Comparison of ENCODE assay signal across 8 cellular contexts in genomic region chr2:71530246-71530986, GRCh38.
A peak's percentile ranks its signal among the peaks of the same experiment; 100 is the strongest.
DNase-seq lines count a peak whose midpoint lies in the region; ATAC-seq, FAIRE-seq and TF ChIP-seq lines count a peak whose summit lies in the region.

No MANE protein-coding gene starts in this region.

- no peaks in the 10 kb centered on the region for H3K79me2 ChIP-seq in fibroblast of lung (ENCODE audit: control insufficient read depth, insufficient read depth, low read length)

- no peak for TF ChIP-seq POLR2A in A549 (IDR thresholded peaks at IDR 0.05; ENCODE audit: low read length)

- TF ChIP-seq CTCF in A549 (IDR thresholded peaks at IDR 0.05) (peak; percentile 66), fibroblast of lung (conservative IDR thresholded peaks at IDR 0.05 in 1 of 2, IDR thresholded peaks at IDR 0.05 in 1 of 2; ENCODE audit: low read depth in 1 of 2, low read length in 2 of 2) (peak; percentile 44 to 67), neutrophil (IDR thresholded peaks at IDR 0.05) (no peak)

- TF ChIP-seq RAD21 in A549 (conservative IDR thresholded peaks at IDR 0.05 in 1 of 2, IDR thresholded peaks at IDR 0.05 in 1 of 2), result peak; percentile 67 to 84

- no peaks in the 10 kb centered on the region for H3K9me3 ChIP-seq in A549
- H3K9me3 ChIP-seq in fibroblast of lung (ENCODE audit: control insufficient read depth, insufficient read depth, low read depth, low read length), result no peaks in the 10 kb centered on the region
- no peaks in the 10 kb centered on the region for H3K9me3 ChIP-seq in neutrophil

- TF ChIP-seq EP300 in A549 (IDR thresholded peaks at IDR 0.05), result no peak

- no peaks in the 10 kb centered on the region for H3K36me3 ChIP-seq in fibroblast of lung (ENCODE audit: control insufficient read depth, insufficient read depth, low read length)
- H3K36me3 ChIP-seq in neutrophil, result peaks cover 100% of the 10 kb centered on the region

- H2AFZ ChIP-seq in fibroblast of lung (ENCODE audit: low read length), result no peak overlapping the region

- ATAC-seq in A549 (peak; percentile 48 to 87; a peak in 5 of 6 replicates), HG02973 (IDR thresholded peaks at IDR 0.05; ENCODE audit: unreplicated experiment) (no peak), HG03520 (IDR thresholded peaks at IDR 0.05; ENCODE audit: unreplicated experiment) (no peak)

- 56% methylated on average over 13 of the region's 13 CpGs for WGBS in A549 (ENCODE audit: missing lambda C conversion rate)

- H3K4me3 ChIP-seq in A549, result no peak overlapping the region
- H3K4me3 ChIP-seq in fibroblast of lung (replicated peaks in 1 of 4; ENCODE audit: control extremely low read depth in 1 of 4, insufficient read depth in 1 of 4, low read depth in 3 of 4, low read length in 4 of 4), result no peak overlapping the region
- H3K4me3 ChIP-seq in neutrophil (ENCODE audit: low read depth in 1 of 2, low read length in 1 of 2), result no peak overlapping the region

- H3K9ac ChIP-seq in fibroblast of lung (ENCODE audit: insufficient read depth, low read length), result no peak overlapping the region

- H4K20me1 ChIP-seq in fibroblast of lung (ENCODE audit: control insufficient read depth, extremely low read depth, insufficient read depth, low read length), result no peaks in the 10 kb centered on the region

- H3K4me1 ChIP-seq in A549, result no peaks in the 10 kb centered on the region
- no peaks in the 10 kb centered on the region for H3K4me1 ChIP-seq in fibroblast of lung (ENCODE audit: control insufficient read depth, extremely low read depth, insufficient read depth, low read length)
- peaks cover 12 to 13% of the 10 kb centered on the region in 2 experiments for H3K4me1 ChIP-seq in neutrophil (ENCODE audit: control insufficient read depth in 1 of 2, insufficient read depth in 1 of 2, low read depth in 1 of 2, low read length in 1 of 2)

- FAIRE-seq in A549 (lab: Jason Lieb, UNC), result no peak

- CTCF ChIA-PET in A549 (lab: Yijun Ruan, JAX), result interaction anchor here (0.7 to 3.5 kb wide), 22 partner anchors 9 to 1626 kb away, joined by 3 to 25 read pairs (median 4); partner anchors contain the start of gene SPR

- POLR2A ChIA-PET in A549 (lab: Yijun Ruan, JAX), result no interaction called here

- H3K4me2 ChIP-seq in A549 (no peak overlapping the region), fibroblast of lung (ENCODE audit: extremely low read depth, insufficient read depth, low read length) (no peak overlapping the region)

- H3K27me3 ChIP-seq in fibroblast of lung (ENCODE audit: control insufficient read depth, insufficient read depth, low read length) (peaks cover 5% of the 10 kb centered on the region), neutrophil (no peaks in the 10 kb centered on the region)

- DNase-seq in A549 (ENCODE audit: low read depth in 1 of 2, low spot score in 1 of 2) (peak; percentile 65 to 83), EH (ENCODE audit: low read depth) (peak; percentile 45), Kasumi-1 (lab: John Stamatoyannopoulos, UW) (peak; percentile 80 to 81), SKM-1 (lab: John Stamatoyannopoulos, UW; ENCODE audit: unreplicated experiment) (peak; percentile 69), fibroblast of lung (ENCODE audit: low read depth in 2 of 2) (peak; percentile 21 to 44)

- H3K27ac ChIP-seq in A549, result no peak overlapping the region
- H3K27ac ChIP-seq in fibroblast of lung (ENCODE audit: insufficient read depth, low read length), result no peak overlapping the region
- peak overlapping the region; percentile 62 for H3K27ac ChIP-seq in neutrophil

TF ChIP-seq in A549, 52 proteins besides CTCF, POLR2A, EP300 and RAD21:
- TF ChIP-seq ZC3H11A (IDR thresholded peaks at IDR 0.05) (no peak), SMC3 (IDR thresholded peaks at IDR 0.05) (peak; percentile 56)

Comparison
In these comparisons a context has a peak if more than half of its experiments do, and no peak if none do; other contexts are left out.
1. ATAC-seq: peak in A549 (2 of 2); none in HG02973 (single experiment) and HG03520 (single experiment).
2. Peak in every context shown above with its lines, with median percentiles within 50 percentile points of each other: DNase-seq.